11 cellular contexts compared by ENCODE assay signal in genomic region chr3:178518660-178519396, GRCh38. TPM values are rescaled to one million over a fixed set of nuclear protein-coding genes. Genes with fewer than 3 reads are reported as not detected.
DNase-seq lines count a peak whose midpoint lies in the region; ATAC-seq lines count a peak whose summit lies in the region.
"Had no signal": no experiment of that assay in that cellular context is flagged by ENCODE, and none has a peak within 500 bp of the region (broad histone marks: within the 10 kb centered on the region; RNA-seq: fewer than 3 reads in every experiment).

No MANE protein-coding gene starts in this region.

- no peaks in the 10 kb centered on the region for H3K79me1 ChIP-seq in mesenchymal stem cell (replicated peaks; ENCODE audit: low read length, poor library complexity, severe bottlenecking)

- peak; percentile 83 for DNase-seq in mesenchymal stem cell
- DNase-seq in NCI-H524 (lab: John Stamatoyannopoulos, UW) = no peak
- no peak for DNase-seq in NCI-H446 treated with DMSO at 0.1 percent for 48 hours (lab: John Stamatoyannopoulos, UW)
- no peak for DNase-seq in Karpas-422
- no peak for DNase-seq in H7
- DNase-seq: activated CD8-positive, alpha-beta T cell treated with anti-CD3 and anti-CD28 coated beads, Interleukin-2, amount 10 ng/mL, durations not matched to agents 7 days and 5 days; NCI-H226; stimulated activated CD4-positive, alpha-beta T cell treated with anti-CD3 and anti-CD28 coated beads, Interleukin-2, amount 100 ng/mL, for 24 hours had no signal

- H3K9me3 ChIP-seq in mesenchymal stem cell (ENCODE audit: control insufficient read depth, low read length) (no peaks in the 10 kb centered on the region), Karpas-422 (ENCODE audit: low read length) (no peaks in the 10 kb centered on the region)

- H3K79me2 ChIP-seq in Karpas-422 (ENCODE audit: low read length) = no peaks in the 10 kb centered on the region

- WGBS in mesenchymal stem cell = 13% methylated on average over 4 of the region's 6 CpGs

- H3K4me3 ChIP-seq in mesenchymal stem cell (ENCODE audit: insufficient read depth in 1 of 2, low read depth in 1 of 2, low read length in 2 of 2) = no peak overlapping the region
- H3K4me3 ChIP-seq in Karpas-422 (ENCODE audit: low read length) = no peak overlapping the region
- H3K4me3 ChIP-seq in H7 (ENCODE audit: insufficient read depth, low read depth, low read length) = no peak overlapping the region

- H3K4me2 ChIP-seq in mesenchymal stem cell (ENCODE audit: low read length, poor library complexity, severe bottlenecking) (no peak overlapping the region), Karpas-422 (ENCODE audit: low read depth, low read length, poor library complexity, severe bottlenecking) (no peak overlapping the region)

- H3K4me1 ChIP-seq in mesenchymal stem cell (ENCODE audit: control insufficient read depth, insufficient read depth, low read depth, low read length) = peaks cover 1% of the 10 kb centered on the region
- H3K4me1 ChIP-seq in Karpas-422 (ENCODE audit: low read length) = no peaks in the 10 kb centered on the region

- H3K9ac ChIP-seq in mesenchymal stem cell (ENCODE audit: low read length) = no peak overlapping the region
- H3K9ac ChIP-seq in Karpas-422 (ENCODE audit: low read length) = no peak overlapping the region

- H2BK120ac ChIP-seq in mesenchymal stem cell (ENCODE audit: low read depth, low read length) = peak overlapping the region; percentile 39

- ATAC-seq in GM18870 (IDR thresholded peaks at IDR 0.05; ENCODE audit: unreplicated experiment) (peak; percentile 85), GM21825 (IDR thresholded peaks at IDR 0.05; ENCODE audit: unreplicated experiment) (peak; percentile 78), HG03469 (IDR thresholded peaks at IDR 0.05; ENCODE audit: unreplicated experiment) (peak; percentile 77)
- ATAC-seq: activated CD8-positive, alpha-beta T cell treated with anti-CD3 and anti-CD28 coated beads, Interleukin-2, amount 10 ng/mL, durations not matched to agents 7 days and 5 days had no signal

- H3K27ac ChIP-seq in mesenchymal stem cell (ENCODE audit: low read length, poor library complexity, severe bottlenecking) = no peak overlapping the region
- H3K27ac ChIP-seq in Karpas-422 (ENCODE audit: low read length) = no peak overlapping the region

- no peak overlapping the region for H4K91ac ChIP-seq in mesenchymal stem cell (ENCODE audit: low read length)

- no peak overlapping the region for H3K4ac ChIP-seq in mesenchymal stem cell (ENCODE audit: low read depth in 1 of 2, low read length in 2 of 2)

- peak overlapping the region; percentile 52 for H4K8ac ChIP-seq in mesenchymal stem cell (ENCODE audit: low read length)

- H3K36me3 ChIP-seq in mesenchymal stem cell (ENCODE audit: control insufficient read depth in 1 of 2, insufficient read depth in 2 of 2, low read depth in 1 of 2, low read length in 2 of 2) (no peaks in the 10 kb centered on the region), Karpas-422 (ENCODE audit: insufficient read depth, low read length) (no peaks in the 10 kb centered on the region), H7 (replicated peaks; ENCODE audit: control insufficient read depth, insufficient read depth, low read length) (no peaks in the 10 kb centered on the region)

- no peaks in the 10 kb centered on the region for H3K9me2 ChIP-seq in Karpas-422 (replicated peaks; ENCODE audit: insufficient read depth, low read length)

- no peak overlapping the region for H3K23ac ChIP-seq in mesenchymal stem cell (ENCODE audit: low read length in 2 of 2)

- peak overlapping the region; percentile 11 to 40 for H3K18ac ChIP-seq in mesenchymal stem cell (ENCODE audit: low read depth in 1 of 2, low read length in 2 of 2)

- peak overlapping the region in 1 of 2 experiments; percentile 23 for H2BK12ac ChIP-seq in mesenchymal stem cell (ENCODE audit: low read length in 2 of 2)

- no peak overlapping the region for H3K14ac ChIP-seq in mesenchymal stem cell (ENCODE audit: low read length in 2 of 2)

- H4K20me1 ChIP-seq in Karpas-422 (ENCODE audit: insufficient read depth, low read depth, low read length) = no peaks in the 10 kb centered on the region

- H2BK5ac ChIP-seq in mesenchymal stem cell (ENCODE audit: low read depth, low read length, poor library complexity, severe bottlenecking) = no peak overlapping the region

- H3K27me3 ChIP-seq in mesenchymal stem cell (ENCODE audit: control insufficient read depth in 1 of 2, insufficient read depth in 1 of 2, low read length in 2 of 2) (no peaks in the 10 kb centered on the region), Karpas-422 (ENCODE audit: low read length) (no peaks in the 10 kb centered on the region), H7 (ENCODE audit: control insufficient read depth, insufficient read depth, low read length) (no peaks in the 10 kb centered on the region)

- no peak overlapping the region for H2BK15ac ChIP-seq in mesenchymal stem cell (ENCODE audit: low read depth, poor library complexity, severe bottlenecking)

- H2AK5ac ChIP-seq in mesenchymal stem cell (ENCODE audit: low read length, severe bottlenecking) = no peak overlapping the region

- H2AFZ ChIP-seq in mesenchymal stem cell (ENCODE audit: low read depth, low read length) (no peak overlapping the region), Karpas-422 (ENCODE audit: low read length) (no peak overlapping the region)

RNA-seq across cellular contexts. Expression of gene KCNMB2, which starts 17.4 kb away (rescaled TPM):
- 1.8 TPM for polyA plus RNA-seq in mesenchymal stem cell (2013, experiment 1 of 2)
- polyA plus RNA-seq in mesenchymal stem cell (2013, experiment 2 of 2) = 1.8 TPM
- not detected in 2 replicates for total RNA-seq in Karpas-422 (2014; rRNA removed; shearing (Covaris generic); ENCODE audit: low replicate concordance)
- not detected in 2 replicates for total RNA-seq in H7 (2014; rRNA removed; shearing (Covaris generic))
- total RNA-seq: activated CD8-positive, alpha-beta T cell treated with anti-CD3 and anti-CD28 coated beads, Interleukin-2, amount 10 ng/mL, durations not matched to agents 7 days and 5 days had no signal
